Comparison of ENCODE assay signal across 8 cellular contexts in genomic region chr12:68538722-68539614, GRCh38.
A peak's percentile ranks its signal among the peaks of the same experiment; 100 is the strongest.
DNase-seq lines count a peak whose midpoint lies in the region; ATAC-seq and TF ChIP-seq lines count a peak whose summit lies in the region.

No MANE protein-coding gene starts in this region.

- peaks cover 9% of the 10 kb centered on the region for H3K9me3 Mint-ChIP-seq in activated CD4-positive, alpha-beta memory T cell treated with anti-CD3 and anti-CD28 coated beads, Interleukin-2, amount 10 ng/mL, durations not matched to agents 7 days and 5 days

- CTCF ChIA-PET in activated CD4-positive, alpha-beta memory T cell treated with anti-CD3 and anti-CD28 coated beads, Interleukin-2, amount 10 ng/mL, durations not matched to agents 7 days and 5 days (lab: Charles Lee) = interaction anchor here (0.9 kb wide), 1 partner anchor 164 kb away, joined by 3 read pairs; no protein-coding TSS in a partner anchor

- H3K9me3 ChIP-seq in esophagus squamous epithelium (no peaks in the 10 kb centered on the region), parathyroid adenoma (ENCODE audit: control insufficient read depth, low read length) (no peaks in the 10 kb centered on the region)

- TF ChIP-seq POLR2A in esophagus squamous epithelium (IDR thresholded peaks at IDR 0.05) = no peak

- peaks cover 0 to 28% (median 0%) of the 10 kb centered on the region in 4 donors for H3K27me3 ChIP-seq in esophagus squamous epithelium
- H3K27me3 ChIP-seq in parathyroid adenoma (ENCODE audit: control insufficient read depth, insufficient read depth, low read length) = no peaks in the 10 kb centered on the region

- H3K4me2 ChIP-seq in parathyroid adenoma (ENCODE audit: low read length) = no peak overlapping the region

- H3K4me3 Mint-ChIP-seq in activated CD4-positive, alpha-beta memory T cell treated with anti-CD3 and anti-CD28 coated beads, Interleukin-2, amount 10 ng/mL, durations not matched to agents 7 days and 5 days = no peak overlapping the region

- peaks cover 43% of the 10 kb centered on the region for H3K4me1 Mint-ChIP-seq in activated CD4-positive, alpha-beta memory T cell treated with anti-CD3 and anti-CD28 coated beads, Interleukin-2, amount 10 ng/mL, durations not matched to agents 7 days and 5 days

- POLR2A ChIA-PET in activated CD4-positive, alpha-beta memory T cell treated with anti-CD3 and anti-CD28 coated beads, Interleukin-2, amount 10 ng/mL, durations not matched to agents 7 days and 5 days (lab: Charles Lee) = interaction anchor here (0.7 to 2.1 kb wide), 9 partner anchors 26 to 179 kb away, joined by 3 to 15 read pairs (median 3); partner anchors contain the start of gene RAP1B

- in situ Hi-C loops in GM13977 (cut with MboI; ENCODE audit: low pct_unique_long_range_greater_than_20kb, low sequenced_read_pairs, unreplicated experiment) = no loop called here

- H3K4me1 ChIP-seq in esophagus squamous epithelium = peaks cover 0 to 16% (median 8%) of the 10 kb centered on the region in 3 donors
- H3K4me1 ChIP-seq in parathyroid adenoma = peaks cover 11% of the 10 kb centered on the region

- H3K27me3 Mint-ChIP-seq in activated CD4-positive, alpha-beta memory T cell treated with anti-CD3 and anti-CD28 coated beads, Interleukin-2, amount 10 ng/mL, durations not matched to agents 7 days and 5 days = no peaks in the 10 kb centered on the region

- H3K36me3 ChIP-seq in esophagus squamous epithelium (no peaks in the 10 kb centered on the region), parathyroid adenoma (ENCODE audit: control insufficient read depth, insufficient read depth, low read length) (peaks cover 2% of the 10 kb centered on the region)

- ATAC-seq in GM19324 (IDR thresholded peaks at IDR 0.05; ENCODE audit: low FRiP score, unreplicated experiment) (no peak), HG03159 (IDR thresholded peaks at IDR 0.05; ENCODE audit: unreplicated experiment) (no peak), HG03039 (IDR thresholded peaks at IDR 0.05; ENCODE audit: unreplicated experiment) (no peak)

- TF ChIP-seq CTCF in GM13977 (IDR thresholded peaks at IDR 0.05; ENCODE audit: extremely low read depth, insufficient read depth, missing control alignments) = no peak
- TF ChIP-seq CTCF in esophagus squamous epithelium (IDR thresholded peaks at IDR 0.05) = no peak
- no peak for TF ChIP-seq CTCF in parathyroid adenoma (IDR thresholded peaks at IDR 0.05)

- peak overlapping the region; percentile 28 for H2AFZ ChIP-seq in parathyroid adenoma

- peak overlapping the region in 3 of 4 donors; percentile 8 to 53 (median 23) for H3K4me3 ChIP-seq in esophagus squamous epithelium
- peak overlapping the region; percentile 18 for H3K4me3 ChIP-seq in parathyroid adenoma (ENCODE audit: low read depth, low read length)

- DNase-seq in GM13977 (ENCODE audit: low spot score) = peak; percentile 31
- peak; percentile 67 for DNase-seq in NCI-H128 (lab: John Stamatoyannopoulos, UW; ENCODE audit: unreplicated experiment)
- peak; percentile 65 for DNase-seq in activated CD4-positive, alpha-beta memory T cell treated with anti-CD3 and anti-CD28 coated beads, Interleukin-2, amount 10 ng/mL, durations not matched to agents 7 days and 5 days
- no peak for DNase-seq in esophagus squamous epithelium (lab: John Stamatoyannopoulos, UW)

- no peak overlapping the region for H3K27ac Mint-ChIP-seq in activated CD4-positive, alpha-beta memory T cell treated with anti-CD3 and anti-CD28 coated beads, Interleukin-2, amount 10 ng/mL, durations not matched to agents 7 days and 5 days

- H3K27ac ChIP-seq in esophagus squamous epithelium = peak overlapping the region; percentile 14 to 71 (median 58)
- H3K27ac ChIP-seq in parathyroid adenoma = no peak overlapping the region

- no peak overlapping the region for H3K9ac ChIP-seq in parathyroid adenoma

- intact Hi-C loops in esophagus squamous epithelium (cut with DNase I) = no loop called here

- 13 to 20% methylated on average over 11 of the region's 11 CpGs for WGBS in esophagus squamous epithelium, 2 donors

- H3K36me3 Mint-ChIP-seq in activated CD4-positive, alpha-beta memory T cell treated with anti-CD3 and anti-CD28 coated beads, Interleukin-2, amount 10 ng/mL, durations not matched to agents 7 days and 5 days (ENCODE audit: low read depth) = peaks cover 4% of the 10 kb centered on the region

- H3K79me2 ChIP-seq in parathyroid adenoma = no peaks in the 10 kb centered on the region
